21 cellular contexts compared by ENCODE assay signal in the genomic region with DNA sequence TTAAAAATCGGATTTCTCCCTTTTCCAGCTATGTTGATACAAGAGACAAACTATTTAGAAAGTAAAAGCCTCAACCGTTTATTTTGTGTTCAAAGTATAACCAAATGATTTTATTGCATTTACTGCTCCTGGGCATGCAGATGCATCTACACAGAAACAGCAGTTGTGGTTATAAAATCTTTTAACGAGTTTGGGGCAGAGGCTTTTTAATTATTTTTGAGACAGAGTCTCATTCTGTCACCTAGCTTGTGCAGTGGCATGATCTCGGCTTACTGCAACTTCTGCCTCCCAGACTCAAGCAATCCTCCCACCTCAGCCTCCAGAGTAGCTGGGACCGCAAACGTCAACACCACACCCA. TPM values are rescaled to one million over a fixed set of nuclear protein-coding genes. Genes with fewer than 3 reads are reported as not detected.
"Had no signal": no experiment of that assay in that cellular context is flagged by ENCODE, and none has a peak within 500 bp of the region (broad histone marks: within the 10 kb centered on the region; RNA-seq: fewer than 3 reads in every experiment).

No MANE protein-coding gene starts in this region.

- H3K27me3 ChIP-seq: esophagus squamous epithelium, sigmoid colon, spleen, thyroid gland had no signal

- H3K4me3 ChIP-seq: esophagus squamous epithelium, heart right ventricle, sigmoid colon, spleen, thyroid gland had no signal

- H3K9me3 Mint-ChIP-seq: immature natural killer cell; memory B cell; natural killer cell treated with Interleukin-12 subunit alpha and Interleukin-12 subunit beta and Interleukin-15 and Interleukin-18, amount 100 ng/mL, for 72 hours had no signal

- DNase-seq: activated CD4-positive, CD25-positive, alpha-beta regulatory T cell treated with anti-CD3 and anti-CD28 coated beads, Interleukin-2, amount 50 U/mL, for 72 hours; activated T-cell treated with anti-CD3 and anti-CD28 coated beads for 4 hours; aorta; cortex of kidney; effector CD4-positive, alpha-beta T cell; esophagus squamous epithelium; heart right ventricle; immature natural killer cell; kidney glomerular epithelial cell; left ventricle myocardium superior; nucleus accumbens; sigmoid colon; spleen; stimulated activated naive CD4-positive, alpha-beta T cell treated with Interleukin-2 at 50 U/mL for 16 hours; T1000; thyroid gland had no signal

- H3K4me3 Mint-ChIP-seq: immature natural killer cell; memory B cell; natural killer cell treated with Interleukin-12 subunit alpha and Interleukin-12 subunit beta and Interleukin-15 and Interleukin-18, amount 100 ng/mL, for 72 hours had no signal

- ATAC-seq: heart right ventricle; left ventricle myocardium superior; natural killer cell treated with Interleukin-12 subunit alpha and Interleukin-12 subunit beta and Interleukin-15 and Interleukin-18, amount 100 ng/mL, for 72 hours had no signal

- H3K27ac Mint-ChIP-seq: immature natural killer cell; memory B cell; natural killer cell treated with Interleukin-12 subunit alpha and Interleukin-12 subunit beta and Interleukin-15 and Interleukin-18, amount 100 ng/mL, for 72 hours had no signal

- H3K27ac ChIP-seq: esophagus squamous epithelium, heart right ventricle, sigmoid colon, spleen, thyroid gland had no signal

- H3K27me3 Mint-ChIP-seq: memory B cell; natural killer cell treated with Interleukin-12 subunit alpha and Interleukin-12 subunit beta and Interleukin-15 and Interleukin-18, amount 100 ng/mL, for 72 hours had no signal

- H3K9me3 ChIP-seq: esophagus squamous epithelium, heart right ventricle, sigmoid colon, spleen, thyroid gland had no signal

- H3K4me1 ChIP-seq: esophagus squamous epithelium, sigmoid colon, spleen, thyroid gland had no signal

- H3K4me1 Mint-ChIP-seq: immature natural killer cell, memory B cell had no signal

RNA-seq across cellular contexts. Expression of a gene that starts 42.2 kb away (rescaled TPM):
- total RNA-seq: aorta; esophagus squamous epithelium; heart right ventricle; left ventricle myocardium superior; natural killer cell treated with Interleukin-12 subunit alpha and Interleukin-12 subunit beta and Interleukin-15 and Interleukin-18, amount 100 ng/mL, for 72 hours; renal cortical epithelial cell; sigmoid colon; spleen; subcutaneous adipose tissue; T-helper 1 cell treated with Interleukin-12 subunit alpha and Interleukin-12 subunit beta and Interleukin-4 antibody, amounts not matched to agents 30 ng/mL and 1 ng/mL, for 36 hours; thyroid gland had no signal
